20 cellular contexts compared by ENCODE assay signal in genomic region chr10:130615463-130615862, GRCh38.
"Had no signal": no experiment of that assay in that cellular context is flagged by ENCODE, and none has a peak within 500 bp of the region (broad histone marks: within the 10 kb centered on the region; RNA-seq: fewer than 3 reads in every experiment).

No MANE protein-coding gene starts in this region.

- H3K36me3 Mint-ChIP-seq: activated CD8-positive, alpha-beta memory T cell treated with anti-CD3 and anti-CD28 coated beads, Interleukin-2, amount 10 ng/mL, durations not matched to agents 7 days and 5 days; activated naive CD4-positive, alpha-beta T cell treated with anti-CD3 and anti-CD28 coated beads, Interleukin-2, amount 50 U/mL, for 24 hours; mesothelial cell of epicardium had no signal

- H3K4me3 ChIP-seq: body of pancreas, left ventricle myocardium inferior, upper lobe of left lung had no signal

- H3K27ac Mint-ChIP-seq: activated CD4-positive, alpha-beta T cell treated with anti-CD3 and anti-CD28 coated beads, Interleukin-2, amount 10 ng/mL, durations not matched to agents 24 days and 14 days; activated CD8-positive, alpha-beta memory T cell treated with anti-CD3 and anti-CD28 coated beads, Interleukin-2, amount 10 ng/mL, durations not matched to agents 7 days and 5 days; activated CD8-positive, alpha-beta T cell treated with anti-CD3 and anti-CD28 coated beads for 36 hours; activated naive CD4-positive, alpha-beta T cell treated with anti-CD3 and anti-CD28 coated beads, Interleukin-2, amount 50 U/mL, for 24 hours; mesothelial cell of epicardium; naive thymus-derived CD8-positive, alpha-beta T cell; progenitor cell of endocrine pancreas had no signal

- H3K9me3 Mint-ChIP-seq: activated CD4-positive, alpha-beta T cell treated with anti-CD3 and anti-CD28 coated beads, Interleukin-2, amount 10 ng/mL, durations not matched to agents 24 days and 14 days; activated naive CD4-positive, alpha-beta T cell treated with anti-CD3 and anti-CD28 coated beads, Interleukin-2, amount 50 U/mL, for 24 hours had no signal

- H3K27me3 Mint-ChIP-seq: activated CD8-positive, alpha-beta memory T cell treated with anti-CD3 and anti-CD28 coated beads, Interleukin-2, amount 10 ng/mL, durations not matched to agents 7 days and 5 days; activated CD8-positive, alpha-beta T cell treated with anti-CD3 and anti-CD28 coated beads for 36 hours had no signal

- H3K27me3 ChIP-seq: foreskin keratinocyte, upper lobe of left lung had no signal

- H3K4me1 ChIP-seq: body of pancreas, foreskin keratinocyte, left ventricle myocardium inferior, upper lobe of left lung had no signal

- H3K9me3 ChIP-seq: body of pancreas had no signal

- H3K36me3 ChIP-seq: left ventricle myocardium inferior, upper lobe of left lung had no signal

- H3K4me3 Mint-ChIP-seq: activated CD4-positive, alpha-beta T cell treated with anti-CD3 and anti-CD28 coated beads, Interleukin-2, amount 10 ng/mL, durations not matched to agents 24 days and 14 days; activated CD8-positive, alpha-beta memory T cell treated with anti-CD3 and anti-CD28 coated beads, Interleukin-2, amount 10 ng/mL, durations not matched to agents 7 days and 5 days; activated CD8-positive, alpha-beta T cell treated with anti-CD3 and anti-CD28 coated beads for 36 hours; activated naive CD4-positive, alpha-beta T cell treated with anti-CD3 and anti-CD28 coated beads, Interleukin-2, amount 50 U/mL, for 24 hours; mesothelial cell of epicardium; naive thymus-derived CD8-positive, alpha-beta T cell had no signal

- DNase-seq: activated CD4-positive, alpha-beta T cell treated with anti-CD3 and anti-CD28 coated beads, Interleukin-2, amount 10 ng/mL, durations not matched to agents 24 days and 14 days; activated CD8-positive, alpha-beta memory T cell treated with anti-CD3 and anti-CD28 coated beads, Interleukin-2, amount 10 ng/mL, durations not matched to agents 7 days and 5 days; activated CD8-positive, alpha-beta T cell treated with anti-CD3 and anti-CD28 coated beads for 36 hours; activated gamma-delta T cell treated with Interleukin-2 at 50 U/mL for 16 hours; activated T-cell treated with anti-CD3 and anti-CD28 coated beads for 4 hours; anterior cingulate cortex; body of pancreas; erythroblast; foreskin keratinocyte; kidney glomerular epithelial cell; left ventricle myocardium inferior; naive thymus-derived CD8-positive, alpha-beta T cell; stimulated activated CD4-positive, alpha-beta T cell treated with anti-CD3 and anti-CD28 coated beads, Interleukin-4, amount 100 ng/mL, for 24 hours; stimulated activated naive CD8-positive, alpha-beta T cell treated with anti-CD3 and anti-CD28 coated beads, Interleukin-15, Interleukin-2, amounts not matched to agents 100 U/mL and 50 U/mL, for 24 hours; upper lobe of left lung had no signal

- ATAC-seq: activated CD4-positive, CD25-positive, alpha-beta regulatory T cell treated with anti-CD3 and anti-CD28 coated beads, Interleukin-2, amount 50 U/mL, for 24 hours; activated CD8-positive, alpha-beta memory T cell treated with anti-CD3 and anti-CD28 coated beads, Interleukin-2, amount 10 ng/mL, durations not matched to agents 7 days and 5 days; activated CD8-positive, alpha-beta T cell treated with anti-CD3 and anti-CD28 coated beads for 36 hours; body of pancreas; foreskin keratinocyte; naive thymus-derived CD8-positive, alpha-beta T cell; stimulated activated naive CD8-positive, alpha-beta T cell treated with anti-CD3 and anti-CD28 coated beads, Interleukin-15, Interleukin-2, amounts not matched to agents 100 U/mL and 50 U/mL, for 24 hours had no signal

- H3K27ac ChIP-seq: body of pancreas, foreskin keratinocyte, left ventricle myocardium inferior, upper lobe of left lung, VCaP had no signal

- H3K4me1 Mint-ChIP-seq: activated CD4-positive, alpha-beta T cell treated with anti-CD3 and anti-CD28 coated beads, Interleukin-2, amount 10 ng/mL, durations not matched to agents 24 days and 14 days; activated CD8-positive, alpha-beta memory T cell treated with anti-CD3 and anti-CD28 coated beads, Interleukin-2, amount 10 ng/mL, durations not matched to agents 7 days and 5 days; activated naive CD4-positive, alpha-beta T cell treated with anti-CD3 and anti-CD28 coated beads, Interleukin-2, amount 50 U/mL, for 24 hours; naive thymus-derived CD8-positive, alpha-beta T cell had no signal
